Comparison of ENCODE assay signal across 13 cellular contexts in genomic region chrX:134603806-134604700, GRCh38. TPM values are rescaled to one million over a fixed set of nuclear protein-coding genes. Genes with fewer than 3 reads are reported as not detected.
DNase-seq lines count a peak whose midpoint lies in the region; ATAC-seq, FAIRE-seq and TF ChIP-seq lines count a peak whose summit lies in the region.
"Had no signal": no experiment of that assay in that cellular context is flagged by ENCODE, and none has a peak within 500 bp of the region (broad histone marks: within the 10 kb centered on the region; RNA-seq: fewer than 3 reads in every experiment).

No MANE protein-coding gene starts in this region.

- TF ChIP-seq EP300 in K562 (IDR thresholded peaks at IDR 0.05; ENCODE audit: low read length) (no peak), sigmoid colon (IDR thresholded peaks at IDR 0.05) (no peak)

- TF ChIP-seq CTCF in AG09319 (IDR thresholded peaks at IDR 0.05; ENCODE audit: low read depth, low read length) (peak; percentile 32), K562 (IDR thresholded peaks at IDR 0.05 in 2 of 3, conservative IDR thresholded peaks at IDR 0.05 in 1 of 3; ENCODE audit: insufficient read depth in 2 of 3, low read depth in 1 of 3, low read length in 3 of 3) (no peak), left lung (IDR thresholded peaks at IDR 0.05) (no peak), sigmoid colon (IDR thresholded peaks at IDR 0.05) (no peak)

- 0 out of 4 replicates have a peak, but pooled peaks of 1 of the 2 experiments have one; percentile 9 for TF ChIP-seq RAD21 in K562 (CRISPR knock-in tag; conservative IDR thresholded peaks at IDR 0.05 in 1 of 2, IDR thresholded peaks at IDR 0.05 in 1 of 2)

- H3K4me3 Mint-ChIP-seq in activated CD4-positive, alpha-beta T cell treated with anti-CD3 and anti-CD28 coated beads, Interleukin-2, amount 10 ng/mL, durations not matched to agents 24 days and 14 days: no peak overlapping the region
- H3K4me3 Mint-ChIP-seq: activated T-helper 17 cell treated with anti-CD3 and anti-CD28 coated beads, Interleukin-2, amount 50 U/mL, for 72 hours had no signal

- no TSS peak for BruUV-seq in K562 (replicated peaks; lab: Mats Ljungman, UMichigan)

- H3K27me3 ChIP-seq in HUES64 (ENCODE audit: insufficient read depth, low read length): no peaks in the 10 kb centered on the region
- no peaks in the 10 kb centered on the region for H3K27me3 ChIP-seq in K562 (ENCODE audit: control insufficient read depth in 2 of 2, insufficient read depth in 2 of 2, low read length in 2 of 2)
- H3K27me3 ChIP-seq in left lung: no peaks in the 10 kb centered on the region
- H3K27me3 ChIP-seq in sigmoid colon: no peaks in the 10 kb centered on the region

- H3K9me3 Mint-ChIP-seq in activated CD4-positive, alpha-beta T cell treated with anti-CD3 and anti-CD28 coated beads, Interleukin-2, amount 10 ng/mL, durations not matched to agents 24 days and 14 days: no peaks in the 10 kb centered on the region
- H3K9me3 Mint-ChIP-seq: activated T-helper 17 cell treated with anti-CD3 and anti-CD28 coated beads, Interleukin-2, amount 50 U/mL, for 72 hours had no signal

- H3K27ac ChIP-seq in HUES64 (ENCODE audit: low read depth, low read length) (peak overlapping the region; percentile 80), K562 (ENCODE audit: extremely low read depth, low read depth, low read length) (no peak overlapping the region; the same call in 2 of the 3 replicates), left lung (no peak overlapping the region), sigmoid colon (peak overlapping the region in 2 of 4 donors; percentile 12 to 29)

- H3K4me3 ChIP-seq in HUES64 (ENCODE audit: low read length) (no peak overlapping the region), K562 (no peak overlapping the region), left lung (no peak overlapping the region), sigmoid colon (no peak overlapping the region)

- H3K9me3 ChIP-seq in HUES64 (ENCODE audit: insufficient read depth, low read depth, low read length): 0 out of 2 replicates have a peak, but pooled peaks cover 4% of the 10 kb centered on the region
- no peaks in the 10 kb centered on the region for H3K9me3 ChIP-seq in K562 (replicated peaks; ENCODE audit: control insufficient read depth, insufficient read depth, low read depth, low read length)
- no peaks in the 10 kb centered on the region for H3K9me3 ChIP-seq in left lung
- no peaks in the 10 kb centered on the region for H3K9me3 ChIP-seq in sigmoid colon

- H3K27me3 Mint-ChIP-seq in activated CD4-positive, alpha-beta T cell treated with anti-CD3 and anti-CD28 coated beads, Interleukin-2, amount 10 ng/mL, durations not matched to agents 24 days and 14 days: no peaks in the 10 kb centered on the region

- H3K9ac ChIP-seq in HUES64 (ENCODE audit: low read depth, low read length) (peak overlapping the region; percentile 40; the same call in 1 of the 2 replicates), K562 (ENCODE audit: insufficient read depth in 1 of 2, low read depth in 2 of 2, low read length in 2 of 2) (no peak overlapping the region)

- FAIRE-seq in K562 (lab: Jason Lieb, UNC): no peak

- 55% methylated on average over 2 of the region's 3 CpGs for WGBS in HUES64
- WGBS in K562 (ENCODE audit: insufficient coverage, low coverage, missing lambda C conversion rate): 40% methylated on average over 3 of the region's 3 CpGs
- 81 to 89% methylated on average over 3 of the region's 3 CpGs for WGBS in sigmoid colon, 2 donors

- H3K4me1 ChIP-seq in HUES64 (ENCODE audit: insufficient read depth, low read length) (peaks cover 14% of the 10 kb centered on the region), K562 (replicated peaks in 1 of 2; ENCODE audit: control insufficient read depth in 2 of 2, insufficient read depth in 2 of 2, low read length in 2 of 2) (peaks cover 0 to 13% of the 10 kb centered on the region in 2 experiments; a peak in 3 of 5 replicates), left lung (no peaks in the 10 kb centered on the region), sigmoid colon (peaks cover 0 to 15% (median 0%) of the 10 kb centered on the region in 4 donors)

- ATAC-seq in K562 (peak; percentile 44; the same call in 2 of the 3 replicates), left lung (peak; percentile 52), left colon (no peak)
- ATAC-seq: activated T-helper 17 cell treated with anti-CD3 and anti-CD28 coated beads, Interleukin-2, amount 50 U/mL, for 72 hours had no signal

- peaks cover 3% of the 10 kb centered on the region for H3K4me1 Mint-ChIP-seq in activated CD4-positive, alpha-beta T cell treated with anti-CD3 and anti-CD28 coated beads, Interleukin-2, amount 10 ng/mL, durations not matched to agents 24 days and 14 days

- H3K36me3 ChIP-seq in HUES64 (ENCODE audit: insufficient read depth, low read length) (no peaks in the 10 kb centered on the region), K562 (ENCODE audit: control insufficient read depth, insufficient read depth, low read length) (no peaks in the 10 kb centered on the region), left lung (no peaks in the 10 kb centered on the region), sigmoid colon (no peaks in the 10 kb centered on the region)

- TF ChIP-seq POLR2A in K562 (conservative IDR thresholded peaks at IDR 0.05): no peak
- TF ChIP-seq POLR2A in sigmoid colon (IDR thresholded peaks at IDR 0.05): no peak

- no peaks in the 10 kb centered on the region for H3K79me2 ChIP-seq in K562 (ENCODE audit: control insufficient read depth, insufficient read depth, low read length)

- intact Hi-C loops in K562 (cut with micrococcal nuclease) (no loop called here), left lung (cut with DNase I) (no loop called here), left colon (cut with DNase I, micrococcal nuclease) (no loop called here), sigmoid colon (cut with DNase I) (no loop called here)
- intact Hi-C loops in activated CD4-positive, alpha-beta T cell treated with anti-CD3 and anti-CD28 coated beads, Interleukin-2, amount 10 ng/mL, durations not matched to agents 24 days and 14 days (cut with micrococcal nuclease): no loop called here

- no peak overlapping the region for H3K27ac Mint-ChIP-seq in activated CD4-positive, alpha-beta T cell treated with anti-CD3 and anti-CD28 coated beads, Interleukin-2, amount 10 ng/mL, durations not matched to agents 24 days and 14 days
- H3K27ac Mint-ChIP-seq: activated T-helper 17 cell treated with anti-CD3 and anti-CD28 coated beads, Interleukin-2, amount 50 U/mL, for 72 hours had no signal

- in situ Hi-C loops in K562 (cut with MboI): no loop called here

- CTCF ChIA-PET in K562 (lab: Yijun Ruan, JAX; ENCODE audit: low intra/inter-chr PET ratio): no interaction called here

- H4K20me1 ChIP-seq in K562 (replicated peaks; ENCODE audit: control insufficient read depth, insufficient read depth, low read length): no peaks in the 10 kb centered on the region

- no peak overlapping the region for H3K4me2 ChIP-seq in K562 (ENCODE audit: insufficient read depth, low read length)

- POLR2A ChIA-PET in K562 (lab: Yijun Ruan, JAX): interaction anchor here (0.7 kb wide), 1 partner anchor 14 kb away, joined by 3 read pairs; no protein-coding TSS in a partner anchor

- H2AFZ ChIP-seq in K562 (ENCODE audit: low read depth, low read length): peak overlapping the region; percentile 39; the same call in 1 of the 2 replicates

- H3K9me1 ChIP-seq in K562 (ENCODE audit: control insufficient read depth, insufficient read depth, low read length): no peaks in the 10 kb centered on the region

- peak; percentile 81 for DNase-seq in AG09319 (ENCODE audit: extremely low read depth, low read depth)
- no peak for DNase-seq in K562 (ENCODE audit: extremely low read depth in 1 of 4, low spot score in 3 of 4)
- DNase-seq in left lung: no peak
- DNase-seq in left colon: no peak
- no peak for DNase-seq in sigmoid colon
- DNase-seq in hippocampal formation (lab: John Stamatoyannopoulos, UW): no peak
- DNase-seq in activated CD4-positive, alpha-beta T cell treated with anti-CD3 and anti-CD28 coated beads, Interleukin-2, amount 10 ng/mL, durations not matched to agents 24 days and 14 days: no peak
- DNase-seq: GF-D8, KG1 had no signal

- no peaks in the 10 kb centered on the region for H3K36me3 Mint-ChIP-seq in activated CD4-positive, alpha-beta T cell treated with anti-CD3 and anti-CD28 coated beads, Interleukin-2, amount 10 ng/mL, durations not matched to agents 24 days and 14 days (ENCODE audit: low read depth)

TF ChIP-seq in K562, 482 proteins besides CTCF, POLR2A, EP300 and RAD21 (continues in another document):
- no peak for TF ChIP-seq MEF2A (IDR thresholded peaks at IDR 0.05; ENCODE audit: control insufficient read depth, low read depth, low read length)
- TF ChIP-seq ELF4 (CRISPR knock-in tag; IDR thresholded peaks at IDR 0.05): no peak
- TF ChIP-seq ZFX (CRISPR knock-in tag; IDR thresholded peaks at IDR 0.05): no peak
- TF ChIP-seq FOSL1 (tag; conservative IDR thresholded peaks at IDR 0.05): peak; percentile 85

RNA-seq across cellular contexts. Expression of gene PLAC1, which starts 54.2 kb away (rescaled TPM):
- polyA plus RNA-seq in HUES64 (2013, experiment 1 of 2): 0.65 TPM
- 0.76 TPM for polyA plus RNA-seq in HUES64 (2013, experiment 2 of 2)
- total RNA-seq in K562 (2011; cell fraction: chromatin; rRNA removed; ENCODE audit: low replicate concordance): 0.81 and 2.1 TPM in 2 replicates
- 1.3 and 3.0 TPM in 2 replicates for total RNA-seq in K562 (2011; cell fraction: nucleolus; rRNA removed)
- 1.3 TPM in 1 of 2 replicates, not detected in the other for total RNA-seq in K562 (2011; cell fraction: nucleoplasm; rRNA removed)
- 1.3 and 2.2 TPM in 2 replicates for total RNA-seq in K562 (2014; rRNA removed)
- 1.9 and 2.8 TPM in 2 replicates for total RNA-seq in K562 (2014; rRNA removed; fragmentation: Illumina TruSeq; extraction: Trizol)
- 1.7 and 1.9 TPM in 2 replicates for total RNA-seq in K562 (2015; rRNA removed; fragmentation: Illumina TruSeq; extraction: Trizol)
- 1.00 and 1.3 TPM in 2 replicates for total RNA-seq in K562 (2021)
- polyA plus RNA-seq in K562 (2011; rRNA removed): 0.42 and 1.2 TPM in 2 replicates
- 0.49 and 1.4 TPM in 2 replicates for polyA plus RNA-seq in K562 (2011; cell fraction: cytosol; rRNA removed)
- 0.22 TPM in 1 of 2 replicates, not detected in the other for polyA plus RNA-seq in K562 (2011; cell fraction: nucleus; rRNA removed)
- 1.2 and 3.8 TPM in 2 replicates for polyA plus RNA-seq in K562 (2012)
- polyA plus RNA-seq in K562 (2014; fragmentation: Illumina TruSeq; extraction: Trizol): 2.4 and 2.5 TPM in 2 replicates
- 1 to 10 TPM; 8.6 to 9.1 TPM for polyA plus RNA-seq in K562 (2014; fragmentation: Nextera tagmentation; extraction: Ambion mirVana)
- 0.82 and 1.6 TPM in 2 replicates for polyA plus RNA-seq in K562 (2014; rRNA removed)
- polyA minus RNA-seq in K562 (2011; rRNA and poly(A)+ RNA removed): 0.21 and 0.42 TPM in 2 replicates
- polyA minus RNA-seq in K562 (2011; cell fraction: cytosol; rRNA and poly(A)+ RNA removed): not detected in 2 replicates
- polyA minus RNA-seq in K562 (2011; cell fraction: nucleus; rRNA and poly(A)+ RNA removed): not detected in 2 replicates
- not detected for total RNA-seq in left lung
- total RNA-seq in left colon: not detected
- 1 to 10 TPM in 1 of 4 donors, not detected in 3; 1.4 TPM for total RNA-seq in sigmoid colon
- polyA plus RNA-seq in sigmoid colon: under 1 TPM in 1 of 3 donors, not detected in 2; 0.06 TPM
- total RNA-seq in activated CD4-positive, alpha-beta T cell treated with anti-CD3 and anti-CD28 coated beads, Interleukin-2, amount 10 ng/mL, durations not matched to agents 24 days and 14 days: not detected in 2 replicates
- total RNA-seq: right cardiac atrium, temporal lobe had no signal
- polyA plus RNA-seq: right cardiac atrium had no signal
